Comparison of ENCODE assay signal across 12 cellular contexts in the genomic region with DNA sequence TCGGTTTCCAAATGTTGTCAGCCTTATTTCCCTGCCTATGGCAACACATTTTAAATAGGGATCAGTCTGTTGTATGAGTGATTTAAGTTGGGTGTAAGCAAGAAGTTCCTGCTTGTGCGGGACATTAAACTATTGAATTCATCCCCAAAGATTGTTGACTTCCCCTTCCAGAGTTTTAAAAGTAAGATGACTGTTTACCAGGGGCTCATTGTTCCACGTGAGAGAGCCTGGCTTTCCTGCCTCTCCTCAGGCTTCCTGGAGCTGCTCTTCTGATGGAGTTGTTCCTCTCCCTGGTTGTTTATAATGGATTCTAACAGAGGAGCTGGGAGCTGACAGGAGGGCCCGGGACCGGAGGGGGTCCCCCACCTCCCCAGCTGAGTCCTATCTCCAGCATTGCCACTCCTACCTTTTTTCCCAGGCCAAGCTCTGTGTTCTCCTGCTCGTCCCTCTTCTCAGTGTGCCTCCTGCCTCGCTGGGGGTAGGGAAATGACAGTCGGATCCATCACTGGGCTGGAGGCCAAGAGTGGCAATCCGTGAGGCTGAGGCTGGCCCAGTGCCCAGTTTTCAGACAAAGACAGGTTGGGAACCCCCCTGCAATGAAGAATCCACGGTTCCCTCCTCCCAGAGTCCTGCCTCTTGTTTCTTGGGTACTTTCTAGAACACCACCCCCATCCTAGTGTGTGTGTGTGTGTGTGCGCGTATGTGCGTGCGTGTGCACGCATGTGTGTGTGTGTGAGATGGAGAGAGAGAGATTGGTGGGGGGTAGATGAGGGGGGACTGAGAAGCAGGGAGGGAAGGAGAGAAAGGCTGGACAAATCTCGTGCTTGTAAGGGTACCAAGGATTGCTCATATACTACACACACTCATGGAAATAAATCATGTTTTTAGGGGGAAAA.
DNase-seq lines count a peak whose midpoint lies in the region; ATAC-seq and FAIRE-seq lines count a peak whose summit lies in the region.
"Had no signal": no experiment of that assay in that cellular context is flagged by ENCODE, and none has a peak within 500 bp of the region (broad histone marks: within the 10 kb centered on the region; RNA-seq: fewer than 3 reads in every experiment).

No MANE protein-coding gene starts in this region.

- H3K36me3 ChIP-seq in SJSA1 (no peaks in the 10 kb centered on the region), small intestine (ENCODE audit: control insufficient read depth in 2 of 2, insufficient read depth in 2 of 2, low read length in 2 of 2) (no peaks in the 10 kb centered on the region)

- ATAC-seq in HG02884 (IDR thresholded peaks at IDR 0.05; ENCODE audit: unreplicated experiment) (no peak), left lobe of liver (no peak)
- ATAC-seq: natural killer cell treated with Interleukin-12 subunit alpha and Interleukin-12 subunit beta and Interleukin-15 and Interleukin-18, amount 100 ng/mL, for 72 hours; PC-3 had no signal

- 39 to 46% (median 43%) methylated on average over 16 of the region's 16 CpGs for WGBS in small intestine, 3 donors

- no peak overlapping the region for H3K4me3 ChIP-seq in SJSA1
- H3K4me3 ChIP-seq in small intestine (ENCODE audit: low read depth in 1 of 2, low read length in 2 of 2) = no peak overlapping the region

- no peaks in the 10 kb centered on the region for H3K27me3 ChIP-seq in SJSA1 (replicated peaks)
- peaks cover 0 to 2% of the 10 kb centered on the region in 2 donors for H3K27me3 ChIP-seq in small intestine (ENCODE audit: control insufficient read depth in 2 of 2, insufficient read depth in 2 of 2, low read length in 2 of 2)

- DNase-seq in COLO668 (lab: John Stamatoyannopoulos, UW; ENCODE audit: unreplicated experiment) (peak; percentile 93), NCI-H2029 (lab: John Stamatoyannopoulos, UW) (peak; percentile 26), SJSA1 (ENCODE audit: low read depth in 1 of 2, low spot score in 2 of 2) (peak; percentile 53 to 64), kidney tubule cell (ENCODE audit: low spot score) (peak; percentile 80), small intestine (no peak), left lobe of liver (ENCODE audit: low spot score) (no peak), frontal cortex (ENCODE audit: low spot score in 2 of 2) (no peak)
- DNase-seq: activated CD4-positive, CD25-positive, alpha-beta regulatory T cell treated with anti-CD3 and anti-CD28 coated beads, Interleukin-2, amount 50 U/mL, for 72 hours; activated naive CD4-positive, alpha-beta T cell treated with Interleukin-2 at 50 U/mL for 16 hours; PC-3 had no signal

- H3K9me3 ChIP-seq in SJSA1 (replicated peaks) (no peaks in the 10 kb centered on the region), small intestine (ENCODE audit: control insufficient read depth, low read depth) (no peaks in the 10 kb centered on the region)

- H3K4me1 ChIP-seq in SJSA1 (replicated peaks) (peaks cover 16% of the 10 kb centered on the region), small intestine (ENCODE audit: control insufficient read depth in 2 of 2, insufficient read depth in 1 of 2, low read depth in 1 of 2, low read length in 1 of 2) (no peaks in the 10 kb centered on the region)

- no peak for FAIRE-seq in small intestine (lab: Jason Lieb, UNC)
- FAIRE-seq in frontal cortex (lab: Jason Lieb, UNC) = no peak

- H3K27ac ChIP-seq in SJSA1 (peak overlapping the region; percentile 54), small intestine (ENCODE audit: low read depth in 1 of 2, low read length in 1 of 2) (no peak overlapping the region)

Comparison
In these comparisons a context has a peak if more than half of its experiments do, and no peak if none do; other contexts are left out.
1. DNase-seq: peak in COLO668 (single experiment), NCI-H2029 (single experiment), SJSA1 (2 of 2) and kidney tubule cell (single experiment); none in small intestine (single experiment), left lobe of liver (single experiment) and frontal cortex (0 of 2).